9 cellular contexts compared by ENCODE assay signal in the genomic region with DNA sequence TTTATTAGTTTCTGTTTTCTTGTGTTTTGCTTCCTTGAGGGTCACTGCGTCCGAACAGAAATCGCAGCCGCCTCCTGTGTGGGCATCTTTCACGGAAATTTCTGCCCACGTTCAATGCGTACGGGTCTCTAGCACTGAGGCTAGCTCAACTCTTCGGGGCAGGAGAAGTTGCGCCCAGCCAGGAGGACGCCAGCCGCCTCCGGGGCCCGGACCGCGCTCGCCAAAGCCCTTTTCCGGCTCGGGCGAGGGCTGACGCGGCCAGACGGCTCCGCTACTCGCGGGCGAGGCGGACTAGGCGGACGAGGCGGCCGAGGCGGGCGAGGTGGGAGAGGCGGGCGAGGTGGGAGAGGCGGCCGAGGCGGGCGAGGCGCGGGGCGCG. TPM values are rescaled to one million over a fixed set of nuclear protein-coding genes. Genes with fewer than 3 reads are reported as not detected.
A peak's percentile ranks its signal among the peaks of the same experiment; 100 is the strongest.
DNase-seq lines count a peak whose midpoint lies in the region; ATAC-seq, FAIRE-seq and TF ChIP-seq lines count a peak whose summit lies in the region.
"Had no signal": no experiment of that assay in that cellular context is flagged by ENCODE, and none has a peak within 500 bp of the region (broad histone marks: within the 10 kb centered on the region; RNA-seq: fewer than 3 reads in every experiment).

No MANE protein-coding gene starts in this region.

- no peak overlapping the region for H3K9ac ChIP-seq in GM12878 (ENCODE audit: control insufficient read depth, insufficient read depth, low read length)

- ATAC-seq in GM12878 (peak; percentile 47), GM18498 (IDR thresholded peaks at IDR 0.05; ENCODE audit: unreplicated experiment) (no peak), HG02884 (IDR thresholded peaks at IDR 0.05; ENCODE audit: unreplicated experiment) (no peak)

- WGBS in GM12878 (ENCODE audit: insufficient coverage, insufficient replicate concordance, low lambda C conversion rate, missing lambda C conversion rate): 10% methylated on average over 33 of the region's 44 CpGs

- H3K4me3 ChIP-seq in GM12878 (peak overlapping the region; percentile 16; the same call in 1 of the 2 replicates), skin epidermis (peak overlapping the region in 6 of 7 experiments; percentile 16 to 48 (median 36))

- H3K79me2 ChIP-seq in GM12878 (ENCODE audit: control insufficient read depth, insufficient read depth, low read length): no peaks in the 10 kb centered on the region

- no TSS peak for BruUV-seq in GM12878 (replicated peaks; lab: Mats Ljungman, UMichigan)

- H3K36me3 ChIP-seq in GM12878 (ENCODE audit: control insufficient read depth in 2 of 2, insufficient read depth in 2 of 2, low read length in 1 of 2): no peaks in the 10 kb centered on the region

- no peak for TF ChIP-seq CTCF in GM12878 (IDR thresholded peaks at IDR 0.05 in 2 of 3, conservative IDR thresholded peaks at IDR 0.05 in 1 of 3; ENCODE audit: control insufficient read depth in 2 of 3, extremely low read depth in 1 of 3, insufficient read depth in 1 of 3, low read depth in 3 of 3, low read length in 3 of 3)

- H3K27ac ChIP-seq in GM12878 (ENCODE audit: control insufficient read depth, insufficient read depth) (no peak overlapping the region), skin epidermis (peak overlapping the region in 20 of 21 experiments; percentile 25 to 97 (median 88))

- peaks cover 5 to 28% of the 10 kb centered on the region in 2 experiments for H3K27me3 ChIP-seq in GM12878 (replicated peaks in 1 of 2; ENCODE audit: control insufficient read depth in 2 of 2, insufficient read depth in 2 of 2, low read length in 1 of 2)

- no peak for FAIRE-seq in GM12878 (lab: Jason Lieb, UNC)

- DNase-seq in DMS53 (lab: John Stamatoyannopoulos, UW) (peak; percentile 69), DMS53 treated with DMSO at 0.1 percent for 48 hours (lab: John Stamatoyannopoulos, UW; ENCODE audit: unreplicated experiment) (no peak), GM12878 (ENCODE audit: low read depth, low spot score) (no peak), iPS-NIHi7 (ENCODE audit: extremely low spot score) (peak; percentile 42), OCI-M1 (lab: John Stamatoyannopoulos, UW) (no peak)

- no peak for TF ChIP-seq EP300 in GM12878 (IDR thresholded peaks at IDR 0.05; ENCODE audit: borderline replicate concordance in 1 of 2, control insufficient read depth in 1 of 2, low read depth in 2 of 2, low read length in 2 of 2)

- no peak for TF ChIP-seq RAD21 in GM12878 (IDR thresholded peaks at IDR 0.05; ENCODE audit: insufficient read depth, low read depth, low read length)

- no peaks in the 10 kb centered on the region for H4K20me1 ChIP-seq in GM12878 (ENCODE audit: control insufficient read depth, insufficient read depth)

- no peaks in the 10 kb centered on the region for H3K4me1 ChIP-seq in GM12878 (ENCODE audit: control insufficient read depth, insufficient read depth, low read length)

- no peak overlapping the region for H2AFZ ChIP-seq in GM12878 (ENCODE audit: control insufficient read depth, low read depth, low read length)

- POLR2A ChIA-PET in GM12878 (lab: Charles Lee): no interaction called here

- in situ Hi-C loops in GM12878 (cut with MboI): loop anchor here (10.0 kb wide), 3 partner anchors 535 to 1205 kb away; no protein-coding TSS in a partner anchor

- RAD21 ChIA-PET in GM12878 (lab: Charles Lee; ENCODE audit: unreplicated experiment): no interaction called here

- H3K9me3 ChIP-seq in GM12878 (replicated peaks; ENCODE audit: control insufficient read depth, insufficient read depth, low read length): no peaks in the 10 kb centered on the region

- intact Hi-C loops in GM12878 (cut with micrococcal nuclease; ENCODE audit: unreplicated experiment): loop anchor here (5.0 kb wide), 3 partner anchors 638 to 1023 kb away; no protein-coding TSS in a partner anchor

- TF ChIP-seq POLR2A in GM12878 (IDR thresholded peaks at IDR 0.05; ENCODE audit: low read depth, low read length): no peak

- CTCF ChIA-PET in GM12878 (lab: Yijun Ruan, JAX): interaction anchor here (0.7 to 1.2 kb wide), 2 partner anchors 740 to 1204 kb away, joined by 3 read pairs; no protein-coding TSS in a partner anchor

- peak overlapping the region; percentile 38; the same call in 1 of the 2 replicates for H3K4me2 ChIP-seq in GM12878 (ENCODE audit: control insufficient read depth, insufficient read depth)

- SMC1A ChIA-PET in GM12878 (lab: Charles Lee; ENCODE audit: uncharacterized antibody, unreplicated experiment): no interaction called here

TF ChIP-seq in GM12878, 131 proteins besides CTCF, POLR2A, EP300 and RAD21 (continues in another document):
- TF ChIP-seq SPI1 (IDR thresholded peaks at IDR 0.05; ENCODE audit: borderline replicate concordance, insufficient read depth, low read depth, low read length) (no peak), CBFB (IDR thresholded peaks at IDR 0.05; ENCODE audit: low read depth) (no peak), KAT2A (conservative IDR thresholded peaks at IDR 0.05; ENCODE audit: control insufficient read depth, low read depth, low read length) (no peak), IKZF1 (conservative IDR thresholded peaks at IDR 0.05) (no peak; the same call in 1 of the 2 replicates), GATAD2B (conservative IDR thresholded peaks at IDR 0.05; ENCODE audit: low read depth) (no peak), TBL1XR1 (IDR thresholded peaks at IDR 0.05; ENCODE audit: low read depth, low read length) (no peak), ZNF24 (IDR thresholded peaks at IDR 0.05) (no peak), WRNIP1 (IDR thresholded peaks at IDR 0.05; ENCODE audit: borderline replicate concordance, low read depth, low read length) (no peak), CHD4 (IDR thresholded peaks at IDR 0.05) (no peak), CBX5 (IDR thresholded peaks at IDR 0.05; ENCODE audit: low read depth) (no peak), RCOR1 (conservative IDR thresholded peaks at IDR 0.05; ENCODE audit: low read depth, low read length) (no peak), PAX5 (IDR thresholded peaks at IDR 0.05; ENCODE audit: borderline replicate concordance, low read depth, low read length) (no peak)
- TF ChIP-seq, protein P1, sequence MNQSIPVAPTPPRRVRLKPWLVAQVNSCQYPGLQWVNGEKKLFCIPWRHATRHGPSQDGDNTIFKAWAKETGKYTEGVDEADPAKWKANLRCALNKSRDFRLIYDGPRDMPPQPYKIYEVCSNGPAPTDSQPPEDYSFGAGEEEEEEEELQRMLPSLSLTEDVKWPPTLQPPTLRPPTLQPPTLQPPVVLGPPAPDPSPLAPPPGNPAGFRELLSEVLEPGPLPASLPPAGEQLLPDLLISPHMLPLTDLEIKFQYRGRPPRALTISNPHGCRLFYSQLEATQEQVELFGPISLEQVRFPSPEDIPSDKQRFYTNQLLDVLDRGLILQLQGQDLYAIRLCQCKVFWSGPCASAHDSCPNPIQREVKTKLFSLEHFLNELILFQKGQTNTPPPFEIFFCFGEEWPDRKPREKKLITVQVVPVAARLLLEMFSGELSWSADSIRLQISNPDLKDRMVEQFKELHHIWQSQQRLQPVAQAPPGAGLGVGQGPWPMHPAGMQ (IDR thresholded peaks at IDR 0.05; ENCODE audit: borderline replicate concordance): no peak
- TF ChIP-seq, protein P2, sequence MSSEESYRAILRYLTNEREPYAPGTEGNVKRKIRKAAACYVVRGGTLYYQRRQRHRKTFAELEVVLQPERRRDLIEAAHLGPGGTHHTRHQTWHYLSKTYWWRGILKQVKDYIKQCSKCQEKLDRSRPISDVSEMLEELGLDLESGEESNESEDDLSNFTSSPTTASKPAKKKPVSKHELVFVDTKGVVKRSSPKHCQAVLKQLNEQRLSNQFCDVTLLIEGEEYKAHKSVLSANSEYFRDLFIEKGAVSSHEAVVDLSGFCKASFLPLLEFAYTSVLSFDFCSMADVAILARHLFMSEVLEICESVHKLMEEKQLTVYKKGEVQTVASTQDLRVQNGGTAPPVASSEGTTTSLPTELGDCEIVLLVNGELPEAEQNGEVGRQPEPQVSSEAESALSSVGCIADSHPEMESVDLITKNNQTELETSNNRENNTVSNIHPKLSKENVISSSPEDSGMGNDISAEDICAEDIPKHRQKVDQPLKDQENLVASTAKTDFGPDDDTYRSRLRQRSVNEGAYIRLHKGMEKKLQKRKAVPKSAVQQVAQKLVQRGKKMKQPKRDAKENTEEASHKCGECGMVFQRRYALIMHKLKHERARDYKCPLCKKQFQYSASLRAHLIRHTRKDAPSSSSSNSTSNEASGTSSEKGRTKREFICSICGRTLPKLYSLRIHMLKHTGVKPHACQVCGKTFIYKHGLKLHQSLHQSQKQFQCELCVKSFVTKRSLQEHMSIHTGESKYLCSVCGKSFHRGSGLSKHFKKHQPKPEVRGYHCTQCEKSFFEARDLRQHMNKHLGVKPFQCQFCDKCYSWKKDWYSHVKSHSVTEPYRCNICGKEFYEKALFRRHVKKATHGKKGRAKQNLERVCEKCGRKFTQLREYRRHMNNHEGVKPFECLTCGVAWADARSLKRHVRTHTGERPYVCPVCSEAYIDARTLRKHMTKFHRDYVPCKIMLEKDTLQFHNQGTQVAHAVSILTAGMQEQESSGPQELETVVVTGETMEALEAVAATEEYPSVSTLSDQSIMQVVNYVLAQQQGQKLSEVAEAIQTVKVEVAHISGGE (CRISPR knock-in tag; IDR thresholded peaks at IDR 0.05): no peak

RNA-seq across cellular contexts. Expression of a gene that starts 0.8 kb away (rescaled TPM):
- not detected in 2 replicates for total RNA-seq in GM12878 (2013; cell fraction: nucleolus; rRNA removed)
- total RNA-seq in GM12878 (2014; rRNA removed): not detected in 2 replicates
- total RNA-seq in GM12878 (2014; rRNA removed; fragmentation: Illumina TruSeq; extraction: Trizol): 0.32 TPM in 1 of 2 replicates, not detected in the other
- 0.03 and 0.08 TPM in 2 replicates for total RNA-seq in GM12878 (2021)
- polyA plus RNA-seq in GM12878 (2011; ENCODE audit: low read depth): not detected
- 0.13 and 0.15 TPM in 2 replicates for polyA plus RNA-seq in GM12878 (2011; rRNA removed)
- polyA plus RNA-seq in GM12878 (2011; cell fraction: cytosol; rRNA removed): 0.24 and 0.28 TPM in 2 replicates
- polyA plus RNA-seq in GM12878 (2011; cell fraction: nucleus; rRNA removed): 0.70 and 0.79 TPM in 2 replicates
- 0.12 and 0.13 TPM in 2 replicates for polyA plus RNA-seq in GM12878 (2012)
- polyA plus RNA-seq in GM12878 (2014; fragmentation: Illumina TruSeq; extraction: Trizol): 0.03 and 0.07 TPM in 2 replicates
- not detected for polyA plus RNA-seq in GM12878 (2014; fragmentation: Nextera tagmentation; extraction: Ambion mirVana)
- polyA plus RNA-seq in GM12878 (2014; rRNA removed): 0.03 and 0.11 TPM in 2 replicates
- under 1 TPM in 1 of 2 experiments, not detected in 1; 0.15 TPM for polyA plus RNA-seq in GM12878 (2016; fragmentation: Nextera tagmentation; extraction: Ambion mirVana)
- polyA minus RNA-seq in GM12878 (2011; rRNA and poly(A)+ RNA removed): 0.07 and 0.31 TPM in 2 replicates
- 0.94 TPM in 1 of 2 replicates, not detected in the other for polyA minus RNA-seq in GM12878 (2011; cell fraction: cytosol; rRNA and poly(A)+ RNA removed)
- polyA minus RNA-seq in GM12878 (2011; cell fraction: nucleus; rRNA and poly(A)+ RNA removed): 0.12 and 0.29 TPM in 2 replicates
- total RNA-seq: A172 had no signal

Comparison
In these comparisons a context has a peak if more than half of its experiments do, and no peak if none do; other contexts are left out.
1. DNase-seq: peak in DMS53 (single experiment) and iPS-NIHi7 (single experiment); none in DMS53 treated with DMSO at 0.1 percent for 48 hours (single experiment), GM12878 (single experiment) and OCI-M1 (single experiment).